ENCODE assay signal across 27 cellular contexts in genomic region chr2:211457325-211457724, GRCh38.
"Had no signal": no experiment of that assay in that cellular context is flagged by ENCODE, and none has a peak within 500 bp of the region (broad histone marks: within the 10 kb centered on the region; RNA-seq: fewer than 3 reads in every experiment).

No MANE protein-coding gene starts in this region.

- H3K9me3 Mint-ChIP-seq: activated B cell treated with CpG ODN at 0.5 μM for 24 hours; activated T-cell treated with anti-CD3 and anti-CD28 coated beads, Interleukin-2, amount 50 U/mL, for 24 hours; activated T-helper 17 cell treated with anti-CD3 and anti-CD28 coated beads, Interleukin-2, amount 50 U/mL, for 72 hours; stimulated activated naive B cell treated with anti-CD40 and anti-IgM and Interleukin-4, amounts not matched to agents 10 μg/mL and 1 μg/mL and 100 μg/mL, for 72 hours had no signal

- H3K4me1 ChIP-seq: adrenal gland, ascending aorta, foreskin keratinocyte, sigmoid colon, testis, upper lobe of left lung had no signal

- H3K36me3 ChIP-seq: adrenal gland, ascending aorta, brain microvascular endothelial cell, neural progenitor cell, sigmoid colon, upper lobe of left lung had no signal

- FAIRE-seq: keratinocyte had no signal

- H3K4me3 ChIP-seq: adrenal gland, ascending aorta, lung, neural progenitor cell, sigmoid colon, testis, upper lobe of left lung had no signal

- ATAC-seq: activated CD4-positive, alpha-beta T cell treated with anti-CD3 and anti-CD28 coated beads for 36 hours; activated T-helper 17 cell treated with anti-CD3 and anti-CD28 coated beads, Interleukin-2, amount 50 U/mL, for 72 hours; foreskin keratinocyte; left colon; naive thymus-derived CD4-positive, alpha-beta T cell; stimulated activated naive B cell treated with anti-CD40 and anti-IgM and Interleukin-4, amounts not matched to agents 10 μg/mL and 1 μg/mL and 100 μg/mL, for 72 hours had no signal

- H3K27ac Mint-ChIP-seq: activated B cell treated with CpG ODN at 0.5 μM for 24 hours; activated CD4-positive, alpha-beta T cell treated with anti-CD3 and anti-CD28 coated beads for 36 hours; activated naive CD8-positive, alpha-beta T cell; activated T-cell treated with anti-CD3 and anti-CD28 coated beads, Interleukin-2, amount 50 U/mL, for 24 hours; activated T-helper 17 cell treated with anti-CD3 and anti-CD28 coated beads, Interleukin-2, amount 50 U/mL, for 72 hours; naive thymus-derived CD4-positive, alpha-beta T cell; neural progenitor cell; stimulated activated naive B cell treated with anti-CD40 and anti-IgM and Interleukin-4, amounts not matched to agents 10 μg/mL and 1 μg/mL and 100 μg/mL, for 72 hours had no signal

- H3K27ac ChIP-seq: adrenal gland, ascending aorta, brain microvascular endothelial cell, foreskin keratinocyte, neural progenitor cell, sigmoid colon, testis, upper lobe of left lung had no signal

- H3K4me3 Mint-ChIP-seq: activated B cell treated with CpG ODN at 0.5 μM for 24 hours; activated CD4-positive, alpha-beta T cell treated with anti-CD3 and anti-CD28 coated beads for 36 hours; activated naive CD8-positive, alpha-beta T cell; activated T-cell treated with anti-CD3 and anti-CD28 coated beads, Interleukin-2, amount 50 U/mL, for 24 hours; activated T-helper 17 cell treated with anti-CD3 and anti-CD28 coated beads, Interleukin-2, amount 50 U/mL, for 72 hours; naive thymus-derived CD4-positive, alpha-beta T cell; neural progenitor cell; stimulated activated naive B cell treated with anti-CD40 and anti-IgM and Interleukin-4, amounts not matched to agents 10 μg/mL and 1 μg/mL and 100 μg/mL, for 72 hours had no signal

- H3K36me3 Mint-ChIP-seq: activated naive CD8-positive, alpha-beta T cell; naive thymus-derived CD4-positive, alpha-beta T cell; stimulated activated naive B cell treated with anti-CD40 and anti-IgM and Interleukin-4, amounts not matched to agents 10 μg/mL and 1 μg/mL and 100 μg/mL, for 72 hours had no signal

- DNase-seq: activated B cell treated with CpG ODN at 0.5 μM for 24 hours; activated CD4-positive, alpha-beta T cell treated with anti-CD3 and anti-CD28 coated beads for 36 hours; activated CD4-positive, alpha-beta T cell treated with anti-CD3 and anti-CD28 coated beads, Interleukin-2, amount 50 U/mL, for 4 hours; activated CD8-positive, alpha-beta memory T cell treated with anti-CD3 and anti-CD28 coated beads for 24 hours; activated CD8-positive, alpha-beta memory T cell treated with anti-CD3 and anti-CD28 coated beads, Interleukin-2, amount 50 U/mL, for 4 hours; activated T-cell treated with anti-CD3 and anti-CD28 coated beads, Interleukin-2, amount 50 U/mL, for 24 hours; adrenal gland; brain microvascular endothelial cell; central memory CD4-positive, alpha-beta T cell; effector memory CD4-positive, alpha-beta T cell; foreskin keratinocyte; left colon; naive thymus-derived CD4-positive, alpha-beta T cell; retina; sigmoid colon; stimulated activated CD4-positive, alpha-beta T cell treated with anti-CD3 and anti-CD28 coated beads, Interleukin-2, amount 100 ng/mL, for 48 hours; stimulated activated CD8-positive, alpha-beta memory T cell treated with anti-CD3 and anti-CD28 coated beads, Interleukin-4, amount 100 ng/mL, for 48 hours; stimulated activated naive B cell treated with anti-CD40 and anti-IgM and Interleukin-4, amounts not matched to agents 10 μg/mL and 1 μg/mL and 100 μg/mL, for 72 hours; testis had no signal

- H3K27me3 Mint-ChIP-seq: activated B cell treated with CpG ODN at 0.5 μM for 24 hours; activated CD4-positive, alpha-beta T cell treated with anti-CD3 and anti-CD28 coated beads for 36 hours; activated naive CD8-positive, alpha-beta T cell; activated T-cell treated with anti-CD3 and anti-CD28 coated beads, Interleukin-2, amount 50 U/mL, for 24 hours; activated T-helper 17 cell treated with anti-CD3 and anti-CD28 coated beads, Interleukin-2, amount 50 U/mL, for 72 hours; naive thymus-derived CD4-positive, alpha-beta T cell; progenitor cell of endocrine pancreas; stimulated activated naive B cell treated with anti-CD40 and anti-IgM and Interleukin-4, amounts not matched to agents 10 μg/mL and 1 μg/mL and 100 μg/mL, for 72 hours had no signal

- H3K27me3 ChIP-seq: adrenal gland, ascending aorta, brain microvascular endothelial cell, foreskin keratinocyte, neural progenitor cell, sigmoid colon, testis, upper lobe of left lung had no signal

- H3K9me3 ChIP-seq: adrenal gland, ascending aorta, sigmoid colon, testis, upper lobe of left lung had no signal

- H3K4me1 Mint-ChIP-seq: activated B cell treated with CpG ODN at 0.5 μM for 24 hours; activated CD4-positive, alpha-beta T cell treated with anti-CD3 and anti-CD28 coated beads for 36 hours; activated T-helper 17 cell treated with anti-CD3 and anti-CD28 coated beads, Interleukin-2, amount 50 U/mL, for 72 hours; naive thymus-derived CD4-positive, alpha-beta T cell; stimulated activated naive B cell treated with anti-CD40 and anti-IgM and Interleukin-4, amounts not matched to agents 10 μg/mL and 1 μg/mL and 100 μg/mL, for 72 hours had no signal
